In the genomic region with DNA sequence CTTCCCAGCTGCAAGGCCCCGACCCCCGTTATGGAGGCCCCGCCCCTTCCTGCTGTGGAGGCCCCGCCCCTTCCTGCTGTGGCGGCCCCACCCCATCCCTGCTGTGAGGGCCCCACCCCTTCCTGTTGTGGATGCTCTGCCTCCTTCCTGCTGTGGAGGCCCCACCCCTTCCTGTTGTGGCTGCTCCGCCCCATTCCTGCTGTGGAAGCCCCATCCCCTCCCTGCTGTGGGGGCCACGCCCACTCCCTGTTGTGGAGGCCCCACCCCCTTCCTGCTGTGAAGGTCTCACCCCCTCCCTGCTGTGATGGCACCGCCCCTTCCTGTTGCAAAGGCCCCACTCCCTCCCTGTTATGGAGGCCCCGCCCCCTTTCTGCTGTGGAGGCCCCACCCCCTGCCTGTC, we compare ENCODE assay signal across 8 cellular contexts.
DNase-seq lines count a peak whose midpoint lies in the region; ATAC-seq and TF ChIP-seq lines count a peak whose summit lies in the region.

No MANE protein-coding gene starts in this region.

- H3K36me3 Mint-ChIP-seq in neural progenitor cell, result no peaks in the 10 kb centered on the region

- no peaks in the 10 kb centered on the region for H3K9me3 Mint-ChIP-seq in neural progenitor cell

- H3K79me2 ChIP-seq in neural progenitor cell (ENCODE audit: low read depth), result no peaks in the 10 kb centered on the region

- H3K4me3 Mint-ChIP-seq in neural progenitor cell, result no peak overlapping the region

- H3K27ac Mint-ChIP-seq in neural progenitor cell, result no peak overlapping the region

- no peaks in the 10 kb centered on the region for H3K36me3 ChIP-seq in neural progenitor cell

- H3K4me1 ChIP-seq in neural progenitor cell, result no peaks in the 10 kb centered on the region

- peaks cover 4% of the 10 kb centered on the region for H3K27me3 Mint-ChIP-seq in neural progenitor cell (ENCODE audit: insufficient read depth, low read depth)

- H3K4me3 ChIP-seq in GM12865 (ENCODE audit: low read depth, low read length), result no peak overlapping the region
- H3K4me3 ChIP-seq in neural progenitor cell, result no peak overlapping the region

- no peak overlapping the region for H3K4me2 ChIP-seq in neural progenitor cell

- H4K20me1 ChIP-seq in neural progenitor cell (ENCODE audit: low read depth), result no peaks in the 10 kb centered on the region

- H3K27ac ChIP-seq in neural progenitor cell, result no peak overlapping the region

- H3K9ac ChIP-seq in neural progenitor cell, result no peak overlapping the region

- ATAC-seq in HG02970 (IDR thresholded peaks at IDR 0.05; ENCODE audit: low FRiP score, unreplicated experiment) (no peak), HG03469 (IDR thresholded peaks at IDR 0.05; ENCODE audit: unreplicated experiment) (no peak)

- DNase-seq in GM12865 (ENCODE audit: low read depth) (peak; percentile 47), NCI-H82 (lab: John Stamatoyannopoulos, UW) (peak; percentile 91), activated T-cell treated with anti-CD3 and anti-CD28 coated beads for 48 hours (ENCODE audit: low read depth) (peak; percentile 16), neural progenitor cell (ENCODE audit: low spot score) (peak; percentile 29), GM19238 (ENCODE audit: insufficient read length, low spot score) (no peak), pons (ENCODE audit: low spot score) (no peak)

- H3F3A ChIP-seq in neural progenitor cell (ENCODE audit: low read depth), result no peaks in the 10 kb centered on the region

- H3K27me3 ChIP-seq in neural progenitor cell, result no peaks in the 10 kb centered on the region

- H3K9me3 ChIP-seq in neural progenitor cell (ENCODE audit: low read depth), result no peaks in the 10 kb centered on the region

- H2AFZ ChIP-seq in neural progenitor cell (replicated peaks), result no peak overlapping the region

- no peak for TF ChIP-seq CTCF in GM12865 (IDR thresholded peaks at IDR 0.05; ENCODE audit: insufficient read depth, low read depth, low read length, missing control alignments)
- no peak for TF ChIP-seq CTCF in neural progenitor cell (IDR thresholded peaks at IDR 0.05)

- H3K4me1 Mint-ChIP-seq in neural progenitor cell, result peaks cover 7% of the 10 kb centered on the region

Comparison
In these comparisons a context has a peak if more than half of its experiments do, and no peak if none do; other contexts are left out.
1. DNase-seq: peak in GM12865 (single experiment), NCI-H82 (single experiment), activated T-cell treated with anti-CD3 and anti-CD28 coated beads for 48 hours (single experiment) and neural progenitor cell (single experiment); none in GM19238 (single experiment) and pons (single experiment).